In the genomic region with DNA sequence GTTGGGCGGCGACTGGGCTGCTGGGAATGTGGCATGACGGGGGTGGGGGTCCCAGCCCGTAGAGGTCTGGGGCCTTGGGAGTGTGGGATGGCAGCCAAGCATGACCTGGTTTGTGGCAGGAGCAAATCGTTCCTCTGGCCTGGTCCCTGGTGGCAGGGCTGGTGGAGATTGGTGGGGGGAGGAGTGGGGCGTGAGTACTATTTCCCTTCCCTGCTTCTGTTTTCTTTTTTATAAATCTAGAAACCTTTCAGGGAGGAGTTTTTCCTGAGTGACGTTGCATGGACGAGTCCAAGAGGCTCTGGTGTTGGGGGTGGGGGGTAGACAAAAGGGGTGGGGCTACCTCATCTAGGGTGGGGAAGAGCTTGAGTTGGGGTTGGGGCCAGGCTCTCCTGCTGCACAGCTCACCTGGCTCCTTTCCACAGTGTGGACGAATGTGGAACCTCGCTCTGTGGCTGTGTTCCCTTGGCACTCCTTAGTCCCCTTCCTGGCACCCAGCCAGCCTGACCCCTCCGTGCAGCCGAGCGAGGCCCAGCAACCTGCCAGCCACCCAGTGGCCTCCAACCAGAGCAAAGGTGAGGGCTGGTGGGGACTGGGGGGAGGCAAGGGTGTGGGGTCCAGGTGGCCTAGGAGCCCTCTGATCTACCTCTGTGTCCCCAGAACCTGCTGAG, we compare ENCODE assay signal across 1 cellular context.
TF ChIP-seq lines count a peak whose summit lies in the region.

No MANE protein-coding gene starts in this region.

TF ChIP-seq in endothelial cell of umbilical vein, 7 proteins besides CTCF, POLR2A, EP300 and RAD21:
- no peak for TF ChIP-seq EZH2 (IDR thresholded peaks at IDR 0.05; ENCODE audit: borderline replicate concordance, low read depth, low read length, severe bottlenecking)
- TF ChIP-seq, protein P1, sequence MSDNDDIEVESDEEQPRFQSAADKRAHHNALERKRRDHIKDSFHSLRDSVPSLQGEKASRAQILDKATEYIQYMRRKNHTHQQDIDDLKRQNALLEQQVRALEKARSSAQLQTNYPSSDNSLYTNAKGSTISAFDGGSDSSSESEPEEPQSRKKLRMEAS (IDR thresholded peaks at IDR 0.05; ENCODE audit: insufficient read depth, insufficient read length) = no peak
- no peak for TF ChIP-seq MYC (IDR thresholded peaks at IDR 0.05; ENCODE audit: low read depth, low read length)
- no peak for TF ChIP-seq FOS (IDR thresholded peaks at IDR 0.05; ENCODE audit: borderline replicate concordance, insufficient read depth, low read length)
- TF ChIP-seq POLR2AphosphoS5 (IDR thresholded peaks at IDR 0.05; ENCODE audit: insufficient read depth, low read depth, low read length) = no peak
- no peak for TF ChIP-seq GATA2 (IDR thresholded peaks at IDR 0.05; ENCODE audit: insufficient read depth, insufficient read length, low read depth, low read length)
- no peak for TF ChIP-seq JUN (IDR thresholded peaks at IDR 0.05; ENCODE audit: borderline replicate concordance, insufficient read depth, insufficient read length, low read depth)
